1 cellular context compared by ENCODE assay signal in genomic region chr4:102344955-102345794, GRCh38.
TF ChIP-seq lines count a peak whose summit lies in the region.

Gene SLC39A8 (minus strand): TSS chr4:102345482. CDS start chr4:102344662, 820 bp downstream.

TF ChIP-seq in HepG2, 621 proteins besides CTCF, POLR2A, EP300 and RAD21 (continued from another document and continues in another):
- TF ChIP-seq ARID5B (CRISPR knock-in tag; IDR thresholded peaks at IDR 0.05) (peak; percentile 35; the same call in 1 of the 2 replicates), RFXAP (CRISPR knock-in tag; IDR thresholded peaks at IDR 0.05; ENCODE audit: borderline replicate concordance) (0 out of 2 replicates have a peak, but pooled peaks have one; percentile 19), ZNF616 (CRISPR knock-in tag; IDR thresholded peaks at IDR 0.05; ENCODE audit: low read depth) (no peak), PAWR (CRISPR knock-in tag; IDR thresholded peaks at IDR 0.05; ENCODE audit: borderline replicate concordance) (no peak), TFDP1 (CRISPR knock-in tag; IDR thresholded peaks at IDR 0.05; ENCODE audit: borderline replicate concordance) (peak; percentile 89), SMAD9 (CRISPR knock-in tag; IDR thresholded peaks at IDR 0.05) (no peak), ZNF138 (CRISPR knock-in tag; IDR thresholded peaks at IDR 0.05; ENCODE audit: low read depth) (no peak), ZNF331 (CRISPR knock-in tag; IDR thresholded peaks at IDR 0.05) (0 out of 2 replicates have a peak, but pooled peaks have one; percentile 63), ZNF781 (CRISPR knock-in tag; IDR thresholded peaks at IDR 0.05; ENCODE audit: borderline replicate concordance, not compliant biosample characterization) (peak; percentile 73), PREB (CRISPR knock-in tag; IDR thresholded peaks at IDR 0.05) (no peak), FOXJ3 (CRISPR knock-in tag; IDR thresholded peaks at IDR 0.05; ENCODE audit: borderline replicate concordance) (no peak), PRMT3 (CRISPR knock-in tag; IDR thresholded peaks at IDR 0.05; ENCODE audit: borderline replicate concordance, low read depth) (0 out of 2 replicates have a peak, but pooled peaks have one; percentile 13), TGIF2 (CRISPR knock-in tag; IDR thresholded peaks at IDR 0.05) (no peak), ZNF710 (CRISPR knock-in tag; IDR thresholded peaks at IDR 0.05; ENCODE audit: borderline replicate concordance) (peak; percentile 56; the same call in 1 of the 2 replicates), MAFF (IDR thresholded peaks at IDR 0.05; ENCODE audit: low read depth, low read length) (no peak), KAT8 (CRISPR knock-in tag; IDR thresholded peaks at IDR 0.05) (0 out of 2 replicates have a peak, but pooled peaks have one; percentile 2), ZNF335 (CRISPR knock-in tag; IDR thresholded peaks at IDR 0.05) (no peak), MTA3 (CRISPR knock-in tag; IDR thresholded peaks at IDR 0.05) (no peak), JARID2 (CRISPR knock-in tag; IDR thresholded peaks at IDR 0.05; ENCODE audit: insufficient replicate concordance) (peak; percentile 25), ZNF629 (CRISPR knock-in tag; conservative IDR thresholded peaks at IDR 0.05) (peak; percentile 43), DZIP1 (CRISPR knock-in tag; IDR thresholded peaks at IDR 0.05) (no peak), IRF1 (CRISPR knock-in tag; IDR thresholded peaks at IDR 0.05; ENCODE audit: low read depth) (no peak), PHF20 (CRISPR knock-in tag; IDR thresholded peaks at IDR 0.05) (no peak), MXI1 (IDR thresholded peaks at IDR 0.05; ENCODE audit: borderline replicate concordance, low read depth, low read length) (peak; percentile 50; the same call in 1 of the 3 replicates), ZNF75D (CRISPR knock-in tag; IDR thresholded peaks at IDR 0.05; ENCODE audit: borderline replicate concordance) (no peak), NCOA1 (CRISPR knock-in tag; IDR thresholded peaks at IDR 0.05) (no peak), ZNF772 (CRISPR knock-in tag; IDR thresholded peaks at IDR 0.05) (no peak), ZNF30 (CRISPR knock-in tag; IDR thresholded peaks at IDR 0.05) (0 out of 2 replicates have a peak, but pooled peaks have one; percentile 14), ZSCAN29 (CRISPR knock-in tag; conservative IDR thresholded peaks at IDR 0.05) (no peak), ZNF296 (CRISPR knock-in tag; conservative IDR thresholded peaks at IDR 0.05) (no peak), ZNF788 (CRISPR knock-in tag; IDR thresholded peaks at IDR 0.05; ENCODE audit: borderline replicate concordance) (peak; percentile 44; the same call in 1 of the 2 replicates), TFE3 (CRISPR knock-in tag; IDR thresholded peaks at IDR 0.05) (peak; percentile 69), JUND (CRISPR knock-in tag; IDR thresholded peaks at IDR 0.05) (0 out of 2 replicates have a peak, but pooled peaks have one; percentile 21), KDM6A (CRISPR knock-in tag; IDR thresholded peaks at IDR 0.05; ENCODE audit: low read depth) (no peak), DPF2 (CRISPR knock-in tag; IDR thresholded peaks at IDR 0.05; ENCODE audit: borderline replicate concordance, low read depth) (no peak), HMG20A (CRISPR knock-in tag; IDR thresholded peaks at IDR 0.05; ENCODE audit: borderline replicate concordance) (0 out of 2 replicates have a peak, but pooled peaks have one; percentile 17), ZNF670 (CRISPR knock-in tag; IDR thresholded peaks at IDR 0.05; ENCODE audit: borderline replicate concordance) (0 out of 2 replicates have a peak, but pooled peaks have one; percentile 17), SIX4 (CRISPR knock-in tag; IDR thresholded peaks at IDR 0.05) (no peak), YEATS2 (CRISPR knock-in tag; IDR thresholded peaks at IDR 0.05; ENCODE audit: borderline replicate concordance) (peak; percentile 59; the same call in 1 of the 2 replicates), GTF3A (CRISPR knock-in tag; conservative IDR thresholded peaks at IDR 0.05) (no peak), ZNF768 (CRISPR knock-in tag; IDR thresholded peaks at IDR 0.05) (peak; percentile 72; the same call in 1 of the 2 replicates), PCBP2 (optimal IDR thresholded peaks at IDR 0.05; ENCODE audit: low read depth, low read length, poor library complexity, severe bottlenecking) (no peak), ZNF879 (CRISPR knock-in tag; IDR thresholded peaks at IDR 0.05) (no peak), BRCA1 (CRISPR knock-in tag; IDR thresholded peaks at IDR 0.05) (0 out of 2 replicates have a peak, but pooled peaks have one; percentile 40), ZNF274 (CRISPR knock-in tag; IDR thresholded peaks at IDR 0.05) (peak; percentile 51), KLF6 (CRISPR knock-in tag; IDR thresholded peaks at IDR 0.05) (no peak), ERF (CRISPR knock-in tag; IDR thresholded peaks at IDR 0.05) (peak; percentile 43; the same call in 1 of the 2 replicates), WIZ (CRISPR knock-in tag; IDR thresholded peaks at IDR 0.05) (no peak), CBFB (CRISPR knock-in tag; IDR thresholded peaks at IDR 0.05) (no peak; the same call in 1 of the 2 replicates), PATZ1 (CRISPR knock-in tag; IDR thresholded peaks at IDR 0.05) (peak; percentile 41), MZF1 (CRISPR knock-in tag; IDR thresholded peaks at IDR 0.05; ENCODE audit: borderline replicate concordance) (no peak), MNT (IDR thresholded peaks at IDR 0.05) (peak; percentile 38; the same call in 1 of the 2 replicates)
